In genomic region chr18:69999671-70000070, GRCh38 we compare ENCODE assay signal across 1 cellular context.
TF ChIP-seq lines count a peak whose summit lies in the region.

No MANE protein-coding gene starts in this region.

TF ChIP-seq in GM23338, 12 proteins besides CTCF, POLR2A, EP300 and RAD21 (continued from another document):
- TF ChIP-seq ETS1 (IDR thresholded peaks at IDR 0.05): no peak
- TF ChIP-seq NANOG (IDR thresholded peaks at IDR 0.05; ENCODE audit: borderline replicate concordance): no peak
- TF ChIP-seq EZH2 (IDR thresholded peaks at IDR 0.05; ENCODE audit: low read depth, unreplicated experiment): no peak
TF ChIP-seq in GM23338: peak in this region for 0.
